ENCODE assay signal across 3 cellular contexts in the genomic region with DNA sequence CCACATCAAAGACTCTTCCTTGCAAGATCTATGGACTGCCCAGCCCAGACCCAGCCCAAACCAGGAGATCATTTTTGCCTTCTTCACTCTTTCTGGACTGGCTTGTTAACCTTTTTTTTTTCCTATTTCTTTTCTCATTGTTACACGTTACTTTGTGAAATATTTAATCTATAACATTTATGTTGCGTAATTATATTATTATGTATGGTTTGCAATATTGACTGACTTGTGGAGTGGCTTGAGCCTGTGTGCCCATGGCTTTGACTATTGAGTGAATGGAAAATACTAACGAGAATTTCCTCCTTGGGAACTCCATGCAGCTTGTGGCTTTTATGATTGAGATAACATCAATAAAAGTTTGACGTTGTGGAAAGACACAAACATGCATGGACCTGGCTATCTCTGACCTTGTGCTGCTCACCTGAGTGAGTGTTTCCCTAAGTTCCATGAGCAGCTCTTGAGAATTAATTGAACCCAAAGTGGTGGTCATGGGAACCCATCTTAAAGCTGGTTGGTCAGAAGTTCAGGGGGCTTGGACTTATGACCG.
"Had no signal": no experiment of that assay in that cellular context is flagged by ENCODE, and none has a peak within 500 bp of the region (broad histone marks: within the 10 kb centered on the region; RNA-seq: fewer than 3 reads in every experiment).

No MANE protein-coding gene starts in this region.

- DNase-seq: GDM1, GF-D8 had no signal

- H3K4me3 ChIP-seq: GM12878 had no signal

- ATAC-seq: GM12878 had no signal
